13 cellular contexts compared by ENCODE assay signal in the genomic region with DNA sequence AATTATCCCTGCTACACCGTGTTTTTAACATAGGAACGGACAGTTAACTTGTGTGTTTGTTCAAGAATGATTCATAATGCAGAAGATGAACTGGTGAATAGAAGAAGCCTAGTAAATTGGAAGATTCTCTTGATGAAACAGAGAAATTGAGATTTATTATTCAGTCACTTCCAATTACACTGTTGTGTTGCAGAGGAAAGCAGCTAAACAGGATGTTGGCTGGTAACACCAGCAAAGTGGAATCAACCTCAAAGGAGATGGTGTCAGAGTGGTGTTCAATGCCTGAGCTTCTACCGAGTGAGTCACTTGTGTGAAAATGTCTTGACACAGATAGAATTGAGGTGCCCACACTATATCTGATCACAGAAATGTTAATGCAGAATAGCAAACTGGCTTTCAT.
DNase-seq lines count a peak whose midpoint lies in the region; ATAC-seq and TF ChIP-seq lines count a peak whose summit lies in the region.
"Had no signal": no experiment of that assay in that cellular context is flagged by ENCODE, and none has a peak within 500 bp of the region (broad histone marks: within the 10 kb centered on the region; RNA-seq: fewer than 3 reads in every experiment).

No MANE protein-coding gene starts in this region.

- no peaks in the 10 kb centered on the region for H3K27me3 ChIP-seq in mammary epithelial cell (ENCODE audit: insufficient read depth, low read length)
- H3K27me3 ChIP-seq: heart right ventricle had no signal

- CTCF ChIA-PET in activated CD4-positive, alpha-beta T cell treated with anti-CD3 and anti-CD28 coated beads, Interleukin-2, amount 10 ng/mL, durations not matched to agents 7 days and 5 days (lab: Charles Lee), result interaction anchor here (1.0 kb wide), 1 partner anchor 25 kb away, joined by 3 read pairs; no protein-coding TSS in a partner anchor
- CTCF ChIA-PET in mammary epithelial cell (lab: Charles Lee; ENCODE audit: low non-redundant PET), result no interaction called here

- ATAC-seq in activated T-cell treated with anti-CD3 and anti-CD28 coated beads, Interleukin-2, amount 50 U/mL, for 4 hours, result peak; percentile 97
- no peak for ATAC-seq in GM19328 (IDR thresholded peaks at IDR 0.05; ENCODE audit: unreplicated experiment)

- no peaks in the 10 kb centered on the region for H3K4me1 ChIP-seq in mammary epithelial cell (ENCODE audit: insufficient read depth, low read length)

- dilution Hi-C loops in mammary epithelial cell (cut with HindIII; ENCODE audit: low sequenced_read_pairs), result no loop called here

- no peaks in the 10 kb centered on the region for H3K9me3 Mint-ChIP-seq in activated T-cell treated with anti-CD3 and anti-CD28 coated beads, Interleukin-2, amount 50 U/mL, for 4 hours
- peaks cover 2% of the 10 kb centered on the region for H3K9me3 Mint-ChIP-seq in activated CD4-positive, alpha-beta T cell treated with anti-CD3 and anti-CD28 coated beads, Interleukin-2, amount 10 ng/mL, durations not matched to agents 7 days and 5 days
- H3K9me3 Mint-ChIP-seq in immature natural killer cell, result no peaks in the 10 kb centered on the region

- peaks cover 6% of the 10 kb centered on the region for H3K36me3 Mint-ChIP-seq in activated T-cell treated with anti-CD3 and anti-CD28 coated beads, Interleukin-2, amount 50 U/mL, for 4 hours (ENCODE audit: insufficient read depth)
- peaks cover 1% of the 10 kb centered on the region for H3K36me3 Mint-ChIP-seq in activated CD4-positive, alpha-beta T cell treated with anti-CD3 and anti-CD28 coated beads, Interleukin-2, amount 10 ng/mL, durations not matched to agents 7 days and 5 days (ENCODE audit: low read depth)
- peaks cover 0 to 6% (median 2%) of the 10 kb centered on the region in 3 donors for H3K36me3 Mint-ChIP-seq in immature natural killer cell

- H3K9me3 ChIP-seq in mammary epithelial cell (replicated peaks; ENCODE audit: insufficient read depth, low read length), result no peaks in the 10 kb centered on the region

- 100% methylated on average over 3 of the region's 3 CpGs for WGBS in mammary epithelial cell (ENCODE audit: low coverage, missing lambda C conversion rate)

- no peak overlapping the region for H3K9ac ChIP-seq in mammary epithelial cell (ENCODE audit: insufficient read depth, low read length)

- H3K27ac Mint-ChIP-seq in activated CD4-positive, alpha-beta T cell treated with anti-CD3 and anti-CD28 coated beads, Interleukin-2, amount 10 ng/mL, durations not matched to agents 7 days and 5 days, result no peak overlapping the region
- H3K27ac Mint-ChIP-seq in immature natural killer cell, result no peak overlapping the region

- H3K4me3 Mint-ChIP-seq in activated T-cell treated with anti-CD3 and anti-CD28 coated beads, Interleukin-2, amount 50 U/mL, for 4 hours, result no peak overlapping the region
- H3K4me3 Mint-ChIP-seq in activated CD4-positive, alpha-beta T cell treated with anti-CD3 and anti-CD28 coated beads, Interleukin-2, amount 10 ng/mL, durations not matched to agents 7 days and 5 days, result no peak overlapping the region
- no peak overlapping the region for H3K4me3 Mint-ChIP-seq in immature natural killer cell

- H3K27me3 Mint-ChIP-seq in activated T-cell treated with anti-CD3 and anti-CD28 coated beads, Interleukin-2, amount 50 U/mL, for 4 hours (ENCODE audit: low read depth), result no peaks in the 10 kb centered on the region
- H3K27me3 Mint-ChIP-seq in activated CD4-positive, alpha-beta T cell treated with anti-CD3 and anti-CD28 coated beads, Interleukin-2, amount 10 ng/mL, durations not matched to agents 7 days and 5 days, result no peaks in the 10 kb centered on the region
- H3K27me3 Mint-ChIP-seq in immature natural killer cell (ENCODE audit: low read depth in 3 of 3), result peaks cover 0 to 5% (median 0%) of the 10 kb centered on the region in 3 donors

- peaks cover 21% of the 10 kb centered on the region for H3K4me1 Mint-ChIP-seq in activated T-cell treated with anti-CD3 and anti-CD28 coated beads, Interleukin-2, amount 50 U/mL, for 4 hours (ENCODE audit: low read depth)
- H3K4me1 Mint-ChIP-seq in activated CD4-positive, alpha-beta T cell treated with anti-CD3 and anti-CD28 coated beads, Interleukin-2, amount 10 ng/mL, durations not matched to agents 7 days and 5 days, result peaks cover 13% of the 10 kb centered on the region
- H3K4me1 Mint-ChIP-seq in immature natural killer cell, result peaks cover 2 to 20% of the 10 kb centered on the region in 2 donors

- POLR2A ChIA-PET in activated CD4-positive, alpha-beta T cell treated with anti-CD3 and anti-CD28 coated beads, Interleukin-2, amount 10 ng/mL, durations not matched to agents 7 days and 5 days (lab: Charles Lee), result interaction anchor here (0.6 to 0.9 kb wide), 2 partner anchors 807 to 815 kb away, joined by 3 read pairs; no protein-coding TSS in a partner anchor

- no peak for DNase-seq in activated T-cell treated with anti-CD3 and anti-CD28 coated beads, Interleukin-2, amount 50 U/mL, for 4 hours
- DNase-seq in activated T-cell treated with anti-CD3 and anti-CD28 coated beads for 4 hours, result no peak
- DNase-seq in activated CD4-positive, alpha-beta T cell treated with anti-CD3 and anti-CD28 coated beads, Interleukin-2, amount 10 ng/mL, durations not matched to agents 7 days and 5 days, result peak; percentile 57
- peak; percentile 83 to 86 (median 84) for DNase-seq in immature natural killer cell
- DNase-seq in stimulated activated CD8-positive, alpha-beta memory T cell treated with anti-CD3 and anti-CD28 coated beads, Interleukin-7, amount 100 ng/mL, for 4 hours (ENCODE audit: low read depth in 2 of 2), result peak; percentile 20 to 27
- DNase-seq in mammary epithelial cell, result no peak
- DNase-seq in NCI-H1694 treated with DMSO at 0.1 percent for 48 hours (lab: John Stamatoyannopoulos, UW), result no peak
- DNase-seq: heart right ventricle, left ventricle myocardium superior, NCI-H1417 had no signal

- BruUV-seq in mammary epithelial cell (replicated peaks; lab: Mats Ljungman, UMichigan), result no TSS peak

- H4K20me1 ChIP-seq in mammary epithelial cell (ENCODE audit: insufficient read depth, low read length), result no peaks in the 10 kb centered on the region

- no peak overlapping the region for H3K4me2 ChIP-seq in mammary epithelial cell (ENCODE audit: insufficient read depth, low read depth, low read length)
- H3K4me2 ChIP-seq: smooth muscle cell had no signal

- H3K4me3 ChIP-seq in mammary epithelial cell (replicated peaks in 1 of 3; ENCODE audit: insufficient read depth in 1 of 3, low read depth in 2 of 3, low read length in 3 of 3), result no peak overlapping the region
- H3K4me3 ChIP-seq: heart right ventricle, smooth muscle cell had no signal

- no peak overlapping the region for H2AFZ ChIP-seq in mammary epithelial cell (ENCODE audit: low read depth, low read length)

- H3K79me2 ChIP-seq in mammary epithelial cell (ENCODE audit: insufficient read depth, low read length), result no peaks in the 10 kb centered on the region

- no peak for TF ChIP-seq CTCF in mammary epithelial cell (conservative IDR thresholded peaks at IDR 0.05 in 1 of 2, IDR thresholded peaks at IDR 0.05 in 1 of 2; ENCODE audit: extremely low read depth in 1 of 2, insufficient read depth in 1 of 2, low read depth in 1 of 2, low read length in 2 of 2)

- intact Hi-C loops in mammary epithelial cell (cut with micrococcal nuclease), result no loop called here

- H3K36me3 ChIP-seq in mammary epithelial cell (ENCODE audit: insufficient read depth, low read length), result no peaks in the 10 kb centered on the region
- H3K36me3 ChIP-seq: heart right ventricle had no signal

- no peak overlapping the region for H3K27ac ChIP-seq in mammary epithelial cell (ENCODE audit: insufficient read depth, low read depth, low read length)
- H3K27ac ChIP-seq: epithelial cell of prostate had no signal

- in situ Hi-C loops in mammary epithelial cell (cut with MboI; ENCODE audit: low sequenced_read_pairs in 2 of 2), result no loop called here

Comparison
In these comparisons a context has a peak if more than half of its experiments do, and no peak if none do; other contexts are left out.
1. DNase-seq: peak in activated CD4-positive, alpha-beta T cell treated with anti-CD3 and anti-CD28 coated beads, Interleukin-2, amount 10 ng/mL, durations not matched to agents 7 days and 5 days (single experiment), immature natural killer cell (3 of 3) and stimulated activated CD8-positive, alpha-beta memory T cell treated with anti-CD3 and anti-CD28 coated beads, Interleukin-7, amount 100 ng/mL, for 4 hours (2 of 2); none in activated T-cell treated with anti-CD3 and anti-CD28 coated beads, Interleukin-2, amount 50 U/mL, for 4 hours (single experiment), activated T-cell treated with anti-CD3 and anti-CD28 coated beads for 4 hours (single experiment), mammary epithelial cell (single experiment) and NCI-H1694 treated with DMSO at 0.1 percent for 48 hours (single experiment).